9 cellular contexts compared by ENCODE assay signal in the genomic region with DNA sequence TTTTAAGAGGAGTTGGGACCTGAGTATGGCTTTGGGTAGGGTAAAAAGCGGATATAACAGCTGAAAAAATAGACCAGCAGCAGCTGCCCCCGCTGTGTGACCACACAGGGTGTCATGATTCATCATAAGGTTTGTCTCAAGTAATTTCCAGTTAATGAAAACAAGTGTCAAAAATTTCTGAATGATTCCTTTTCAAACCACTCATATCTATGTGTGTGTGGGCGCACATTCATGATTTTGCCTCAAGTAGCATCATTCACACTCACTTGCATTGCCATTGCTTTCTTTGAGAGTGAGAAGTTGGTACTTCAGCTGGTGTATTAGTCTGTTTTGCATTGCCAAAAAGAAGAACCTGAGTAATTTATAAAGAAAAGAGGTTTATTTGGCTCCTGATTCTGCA. TPM values are rescaled to one million over a fixed set of nuclear protein-coding genes. Genes with fewer than 3 reads are reported as not detected.
A peak's percentile ranks its signal among the peaks of the same experiment; 100 is the strongest.
DNase-seq lines count a peak whose midpoint lies in the region; ATAC-seq and TF ChIP-seq lines count a peak whose summit lies in the region.
"Had no signal": no experiment of that assay in that cellular context is flagged by ENCODE, and none has a peak within 500 bp of the region (broad histone marks: within the 10 kb centered on the region; RNA-seq: fewer than 3 reads in every experiment).

No MANE protein-coding gene starts in this region.

- no peak overlapping the region for H3K4me3 ChIP-seq in lower lobe of right lung
- no peak overlapping the region for H3K4me3 ChIP-seq in esophagus squamous epithelium
- H3K4me3 ChIP-seq: testis had no signal

- no peaks in the 10 kb centered on the region for H3K9me3 ChIP-seq in lower lobe of right lung
- H3K9me3 ChIP-seq in esophagus squamous epithelium = no peaks in the 10 kb centered on the region
- H3K9me3 ChIP-seq: testis had no signal

- H3K36me3 ChIP-seq in lower lobe of right lung (no peaks in the 10 kb centered on the region), esophagus squamous epithelium (peaks cover 0 to 3% (median 0%) of the 10 kb centered on the region in 3 donors)

- intact Hi-C loops in lower lobe of right lung (cut with DNase I) = no loop called here
- intact Hi-C loops in Calu3 (cut with micrococcal nuclease; ENCODE audit: unreplicated experiment) = no loop called here
- intact Hi-C loops in esophagus squamous epithelium (cut with DNase I) = no loop called here

- H3K27ac ChIP-seq in lower lobe of right lung = no peak overlapping the region
- H3K27ac ChIP-seq in foreskin keratinocyte = no peak overlapping the region
- H3K27ac ChIP-seq in esophagus squamous epithelium = peak overlapping the region in 1 of 4 donors; percentile 3
- H3K27ac ChIP-seq: testis had no signal

- H3K4me1 ChIP-seq in lower lobe of right lung (peaks cover 35% of the 10 kb centered on the region), foreskin keratinocyte (no peaks in the 10 kb centered on the region), esophagus squamous epithelium (peaks cover 0 to 63% (median 5%) of the 10 kb centered on the region in 3 donors)
- H3K4me1 ChIP-seq: testis had no signal

- BruUV-seq in Calu3 (replicated peaks; lab: Mats Ljungman, UMichigan) = no TSS peak

- peak; percentile 79 for DNase-seq in T-helper 2 cell treated with Interferon-gamma antibody and Interleukin-4, amounts not matched to agents 5 μg/mL and 100 μg/mL, for 36 hours (ENCODE audit: low spot score)
- DNase-seq in myocyte (ENCODE audit: low read depth) (peak; percentile 90), lower lobe of right lung (no peak), foreskin keratinocyte (no peak), Calu3 (no peak), esophagus squamous epithelium (lab: John Stamatoyannopoulos, UW) (no peak)
- DNase-seq: testis had no signal

- H3K36me3 Mint-ChIP-seq in T-helper 2 cell treated with Interferon-gamma antibody and Interleukin-4, amounts not matched to agents 5 μg/mL and 100 μg/mL, for 36 hours (ENCODE audit: low read depth) = peaks cover 42% of the 10 kb centered on the region
- H3K36me3 Mint-ChIP-seq in Calu3 (ENCODE audit: insufficient read depth, unreplicated experiment) = no peaks in the 10 kb centered on the region

- CTCF ChIA-PET in Calu3 (lab: Charles Lee) = no interaction called here

- H3K4me1 Mint-ChIP-seq in T-helper 2 cell treated with Interferon-gamma antibody and Interleukin-4, amounts not matched to agents 5 μg/mL and 100 μg/mL, for 36 hours (ENCODE audit: low read depth) = peaks cover 85% of the 10 kb centered on the region
- H3K4me1 Mint-ChIP-seq in Calu3 (ENCODE audit: low read depth, unreplicated experiment) = no peaks in the 10 kb centered on the region

- WGBS in esophagus squamous epithelium, 2 donors = 79% methylated on average over 3 of the region's 3 CpGs

- H3K27ac Mint-ChIP-seq in T-helper 2 cell treated with Interferon-gamma antibody and Interleukin-4, amounts not matched to agents 5 μg/mL and 100 μg/mL, for 36 hours = peak overlapping the region; percentile 78
- no peak overlapping the region for H3K27ac Mint-ChIP-seq in Calu3 (ENCODE audit: unreplicated experiment)

- ATAC-seq in GM18498 (IDR thresholded peaks at IDR 0.05; ENCODE audit: unreplicated experiment) (peak; percentile 23), HG02798 (IDR thresholded peaks at IDR 0.05; ENCODE audit: poor library complexity, unreplicated experiment) (peak; percentile 27), lower lobe of right lung (no peak), foreskin keratinocyte (no peak)

- no peak for TF ChIP-seq POLR2A in esophagus squamous epithelium (IDR thresholded peaks at IDR 0.05)

- TF ChIP-seq CTCF in lower lobe of right lung (IDR thresholded peaks at IDR 0.05) (no peak), foreskin keratinocyte (conservative IDR thresholded peaks at IDR 0.05) (no peak), Calu3 (IDR thresholded peaks at IDR 0.05; ENCODE audit: unreplicated experiment) (no peak), esophagus squamous epithelium (IDR thresholded peaks at IDR 0.05) (no peak)

- peak overlapping the region; percentile 37 for H3K4me3 Mint-ChIP-seq in T-helper 2 cell treated with Interferon-gamma antibody and Interleukin-4, amounts not matched to agents 5 μg/mL and 100 μg/mL, for 36 hours
- no peak overlapping the region for H3K4me3 Mint-ChIP-seq in Calu3 (ENCODE audit: low read depth, unreplicated experiment)

- H3K9me3 Mint-ChIP-seq in T-helper 2 cell treated with Interferon-gamma antibody and Interleukin-4, amounts not matched to agents 5 μg/mL and 100 μg/mL, for 36 hours = no peaks in the 10 kb centered on the region
- no peaks in the 10 kb centered on the region for H3K9me3 Mint-ChIP-seq in Calu3 (ENCODE audit: low read depth, unreplicated experiment)

- H3K27me3 Mint-ChIP-seq in T-helper 2 cell treated with Interferon-gamma antibody and Interleukin-4, amounts not matched to agents 5 μg/mL and 100 μg/mL, for 36 hours (ENCODE audit: low read depth) = no peaks in the 10 kb centered on the region
- no peaks in the 10 kb centered on the region for H3K27me3 Mint-ChIP-seq in Calu3 (ENCODE audit: unreplicated experiment)

- no peaks in the 10 kb centered on the region for H3K27me3 ChIP-seq in lower lobe of right lung (ENCODE audit: low read depth)
- H3K27me3 ChIP-seq in foreskin keratinocyte = no peaks in the 10 kb centered on the region
- no peaks in the 10 kb centered on the region for H3K27me3 ChIP-seq in esophagus squamous epithelium
- H3K27me3 ChIP-seq: testis had no signal

RNA-seq across cellular contexts. Expression of a gene that starts 12.1 kb away (rescaled TPM):
- total RNA-seq in myocyte (11.8 and 25.6 TPM in 2 replicates), lower lobe of right lung (29.5 TPM), foreskin keratinocyte (17.1 and 19.4 TPM in 2 replicates), Calu3 (2022) (24.2 and 30.6 TPM in 2 replicates), esophagus squamous epithelium (10 to 100 TPM; 19.5 to 44.6 (median 34.9) TPM)
- 8.9 TPM for polyA plus RNA-seq in myocyte (2012)
- 7.6 and 8.2 TPM in 2 replicates for polyA plus RNA-seq in foreskin keratinocyte

Comparison
In these comparisons a context has a peak if more than half of its experiments do, and no peak if none do; other contexts are left out.
1. ATAC-seq: peak in GM18498 (single experiment) and HG02798 (single experiment); none in lower lobe of right lung (0 of 2) and foreskin keratinocyte (single experiment).
2. DNase-seq: peak in T-helper 2 cell treated with Interferon-gamma antibody and Interleukin-4, amounts not matched to agents 5 μg/mL and 100 μg/mL, for 36 hours (single experiment) and myocyte (single experiment); none in lower lobe of right lung (single experiment), foreskin keratinocyte (0 of 2), Calu3 (single experiment) and esophagus squamous epithelium (single experiment).